20 cellular contexts compared by ENCODE assay signal in the genomic region with DNA sequence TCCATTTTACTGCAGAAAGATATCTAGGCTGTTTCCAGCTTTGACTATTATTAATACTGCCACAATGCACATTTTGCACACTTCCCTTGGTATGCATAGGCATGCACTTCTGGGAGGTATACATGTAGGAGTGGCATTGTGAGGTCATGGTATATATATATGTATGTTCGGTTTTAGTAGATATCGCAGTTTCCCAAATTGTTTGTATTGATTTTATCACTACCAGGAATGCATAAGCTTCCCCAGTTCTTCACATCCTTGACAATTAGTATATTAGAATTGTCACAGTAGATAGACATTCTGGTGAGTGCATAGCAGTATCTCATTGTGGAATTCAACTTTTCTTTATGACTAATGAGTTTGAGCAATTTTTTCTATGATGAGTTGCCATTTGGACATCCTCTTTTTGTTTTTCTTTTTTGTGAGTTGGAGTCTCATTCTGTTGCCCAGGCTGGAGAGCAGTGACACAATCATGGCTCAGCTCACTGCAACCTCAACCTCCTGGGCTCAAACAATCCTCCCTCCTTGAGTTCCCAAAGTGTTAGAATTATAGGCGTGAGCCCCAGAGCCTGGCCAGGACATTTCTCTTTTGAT. TPM values are rescaled to one million over a fixed set of nuclear protein-coding genes. Genes with fewer than 3 reads are reported as not detected.
DNase-seq lines count a peak whose midpoint lies in the region; ATAC-seq and TF ChIP-seq lines count a peak whose summit lies in the region.
"Had no signal": no experiment of that assay in that cellular context is flagged by ENCODE, and none has a peak within 500 bp of the region (broad histone marks: within the 10 kb centered on the region; RNA-seq: fewer than 3 reads in every experiment).

No MANE protein-coding gene starts in this region.

- CTCF ChIA-PET in BJ (lab: Yijun Ruan, JAX) = no interaction called here

- TF ChIP-seq CTCF in BJ (IDR thresholded peaks at IDR 0.05; ENCODE audit: insufficient read depth, low read depth, low read length) = no peak
- no peak for TF ChIP-seq CTCF in choroid plexus epithelial cell (conservative IDR thresholded peaks at IDR 0.05; ENCODE audit: low read depth, low read length)

- peaks cover 1% of the 10 kb centered on the region; the same call in 1 of the 2 replicates for H3K27me3 ChIP-seq in BJ (ENCODE audit: control insufficient read depth, insufficient read depth, low read length)
- H3K27me3 ChIP-seq: gastrocnemius medialis, vagina had no signal

- no peak for ATAC-seq in GM21825 (IDR thresholded peaks at IDR 0.05; ENCODE audit: unreplicated experiment)
- ATAC-seq: activated CD8-positive, alpha-beta T cell treated with anti-CD3 and anti-CD28 coated beads, Interleukin-2, amount 10 ng/mL, durations not matched to agents 7 days and 5 days; gastrocnemius medialis; K562 had no signal

- H3K4me3 ChIP-seq in BJ (ENCODE audit: low read depth, low read length) (no peak overlapping the region), choroid plexus epithelial cell (ENCODE audit: low read depth, low read length) (no peak overlapping the region)
- H3K4me3 ChIP-seq: gastrocnemius medialis, K562, left ventricle myocardium inferior, skin epidermis, vagina had no signal

- DNase-seq in BJ (ENCODE audit: low read depth) (peak; percentile 9), LHCN-M2 (ENCODE audit: low read depth) (peak; percentile 73), choroid plexus epithelial cell (ENCODE audit: low read depth) (peak; percentile 50), lung microvascular endothelial cell (ENCODE audit: low read depth in 2 of 2) (peak; percentile 21 to 30), NCI-H128 (lab: John Stamatoyannopoulos, UW; ENCODE audit: unreplicated experiment) (no peak), occipital lobe (lab: John Stamatoyannopoulos, UW) (no peak)
- DNase-seq in activated naive CD4-positive, alpha-beta T cell treated with Interleukin-2 at 50 U/mL for 16 hours = no peak
- DNase-seq: activated CD8-positive, alpha-beta T cell treated with anti-CD3 and anti-CD28 coated beads, Interleukin-2, amount 10 ng/mL, durations not matched to agents 7 days and 5 days; gastrocnemius medialis; GOT3; left ventricle myocardium inferior; NCI-H1417 treated with DMSO at 0.1 percent for 48 hours; Right ventricle myocardium superior; stimulated activated CD4-positive, alpha-beta T cell treated with anti-CD3 and anti-CD28 coated beads, Interleukin-4, amount 100 ng/mL, for 24 hours; substantia nigra; T-helper 1 cell had no signal

- POLR2A ChIA-PET in BJ (lab: Charles Lee) = no interaction called here

- no peaks in the 10 kb centered on the region for H3K36me3 ChIP-seq in BJ (ENCODE audit: control insufficient read depth, insufficient read depth, low read length)
- H3K36me3 ChIP-seq: gastrocnemius medialis, left ventricle myocardium inferior, vagina had no signal

RNA-seq across cellular contexts. Expression of a gene that starts 4.2 kb away (rescaled TPM):
- 0.29 and 0.32 TPM in 2 replicates for polyA plus RNA-seq in BJ (2011; rRNA removed)
- polyA minus RNA-seq in BJ (2011; rRNA and poly(A)+ RNA removed) = 0.19 and 0.46 TPM in 2 replicates
- 0.34 and 0.77 TPM in 2 replicates for total RNA-seq in LHCN-M2 (2014; rRNA removed)
- 0.39 TPM for polyA plus RNA-seq in LHCN-M2 (2012)
- total RNA-seq in lung microvascular endothelial cell = 1.2 and 1.5 TPM in 2 replicates
- total RNA-seq in occipital lobe = 24.0 TPM
- total RNA-seq: activated CD8-positive, alpha-beta T cell treated with anti-CD3 and anti-CD28 coated beads, Interleukin-2, amount 10 ng/mL, durations not matched to agents 7 days and 5 days; K562 had no signal
- polyA plus RNA-seq: K562 had no signal

Comparison
In these comparisons a context has a peak if more than half of its experiments do, and no peak if none do; other contexts are left out.
1. DNase-seq: peak in BJ (single experiment), LHCN-M2 (single experiment), choroid plexus epithelial cell (single experiment) and lung microvascular endothelial cell (2 of 2); none in NCI-H128 (single experiment), occipital lobe (single experiment) and activated naive CD4-positive, alpha-beta T cell treated with Interleukin-2 at 50 U/mL for 16 hours (single experiment).